21 cellular contexts compared by ENCODE assay signal in the genomic region with DNA sequence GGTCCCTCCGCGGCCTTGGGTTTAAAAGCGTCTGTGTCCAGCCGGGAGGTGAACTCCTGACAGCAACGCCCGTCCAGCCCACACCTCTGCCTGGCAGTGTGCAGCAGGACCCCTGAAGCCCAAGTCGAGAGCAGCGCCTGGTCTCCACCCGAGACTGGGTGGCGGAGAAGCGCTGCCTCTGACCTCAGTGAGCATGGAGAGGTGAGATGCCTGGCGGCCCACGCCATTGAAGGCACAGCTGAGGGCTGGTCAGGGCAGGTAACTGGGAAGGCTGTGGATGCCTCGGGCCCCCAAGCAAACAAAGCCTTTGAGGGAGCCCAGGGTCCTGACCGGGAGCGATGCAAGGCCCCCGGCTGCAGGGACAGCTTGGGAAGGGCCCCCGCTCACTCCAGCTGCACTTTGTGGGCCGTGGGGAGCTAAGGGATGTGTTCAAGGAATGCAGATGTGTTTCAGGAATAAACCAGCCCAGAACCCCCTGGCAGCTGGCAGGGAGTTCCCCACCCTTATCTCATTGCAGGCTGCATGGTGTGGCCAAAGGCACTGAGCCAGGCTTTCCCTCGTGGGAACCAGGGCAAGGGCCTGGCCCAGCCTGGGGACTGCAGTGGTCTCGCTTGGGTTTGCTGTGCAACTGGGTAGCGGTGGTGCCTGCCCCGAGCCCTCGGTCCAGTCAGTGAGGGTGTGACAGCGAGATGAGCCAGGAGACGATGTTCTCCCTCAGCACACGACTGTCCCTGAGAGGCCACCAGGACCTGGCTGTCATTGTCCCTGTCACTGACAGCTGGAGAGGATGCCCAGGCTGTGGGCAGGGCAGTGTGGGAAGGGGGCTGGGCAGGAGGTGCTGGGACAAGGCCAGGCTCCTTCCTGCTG.
DNase-seq lines count a peak whose midpoint lies in the region; ATAC-seq and TF ChIP-seq lines count a peak whose summit lies in the region.
"Had no signal": no experiment of that assay in that cellular context is flagged by ENCODE, and none has a peak within 500 bp of the region (broad histone marks: within the 10 kb centered on the region; RNA-seq: fewer than 3 reads in every experiment).

No MANE protein-coding gene starts in this region.

- no peak for TF ChIP-seq CTCF in right atrium auricular region (IDR thresholded peaks at IDR 0.05)
- TF ChIP-seq CTCF in lower lobe of right lung (IDR thresholded peaks at IDR 0.05) = no peak

- H3K9me3 ChIP-seq in right atrium auricular region (no peaks in the 10 kb centered on the region), lower lobe of right lung (no peaks in the 10 kb centered on the region)

- peak; percentile 89 for ATAC-seq in Right ventricle myocardium inferior
- ATAC-seq in lower lobe of right lung = no peak
- ATAC-seq in HG02642 (IDR thresholded peaks at IDR 0.05; ENCODE audit: poor library complexity, unreplicated experiment) = no peak
- no peak for ATAC-seq in GM19455 (IDR thresholded peaks at IDR 0.05; ENCODE audit: unreplicated experiment)
- ATAC-seq: Panc1 had no signal

- intact Hi-C loops in Right ventricle myocardium inferior (cut with DNase I) (no loop called here), lower lobe of right lung (cut with DNase I) (no loop called here)

- no peak overlapping the region for H3K4me3 ChIP-seq in right atrium auricular region
- H3K4me3 ChIP-seq in lower lobe of right lung = no peak overlapping the region
- H3K4me3 ChIP-seq: coronary artery, GM23248, lung had no signal

- peak; percentile 57 for DNase-seq in Right ventricle myocardium inferior (ENCODE audit: missing footprints)
- no peak for DNase-seq in right atrium auricular region (ENCODE audit: low spot score)
- DNase-seq in ecto neural progenitor cell (ENCODE audit: low spot score) = peak; percentile 46
- DNase-seq in lower lobe of right lung = peak; percentile 40
- no peak for DNase-seq in AML-193 (lab: John Stamatoyannopoulos, UW)
- DNase-seq in SW 1271 (lab: John Stamatoyannopoulos, UW) = no peak
- DNase-seq: activated CD4-positive, alpha-beta T cell treated with anti-CD3 and anti-CD28 coated beads for 1 hour; activated naive CD8-positive, alpha-beta T cell treated with anti-CD3 and anti-CD28 coated beads, Interleukin-2, amount 10 ng/mL, durations not matched to agents 7 days and 5 days; CD4-positive, alpha-beta T cell; DMS153; GM23248; NCI-H1930; NK-92 treated with Interleukin-12 subunit alpha and Interleukin-12 subunit beta, amount 100 ng/mL, for 24 hours; occipital lobe; retina; T1000 had no signal

- H3K27me3 ChIP-seq in right atrium auricular region = no peaks in the 10 kb centered on the region
- peaks cover 61% of the 10 kb centered on the region for H3K27me3 ChIP-seq in lower lobe of right lung (ENCODE audit: low read depth)

- H3K4me1 ChIP-seq in right atrium auricular region (peaks cover 0 to 30% of the 10 kb centered on the region in 2 donors), lower lobe of right lung (peaks cover 6% of the 10 kb centered on the region)

- no peaks in the 10 kb centered on the region for H3K36me3 ChIP-seq in right atrium auricular region
- no peaks in the 10 kb centered on the region for H3K36me3 ChIP-seq in lower lobe of right lung

- H3K27ac ChIP-seq in right atrium auricular region = no peak overlapping the region
- no peak overlapping the region for H3K27ac ChIP-seq in lower lobe of right lung
- H3K27ac ChIP-seq: coronary artery, GM23248 had no signal

Comparison
In these comparisons a context has a peak if more than half of its experiments do, and no peak if none do; other contexts are left out.
1. DNase-seq: peak in Right ventricle myocardium inferior (single experiment), ecto neural progenitor cell (single experiment) and lower lobe of right lung (single experiment); none in right atrium auricular region (single experiment), AML-193 (0 of 2) and SW 1271 (0 of 2).